In the genomic region with DNA sequence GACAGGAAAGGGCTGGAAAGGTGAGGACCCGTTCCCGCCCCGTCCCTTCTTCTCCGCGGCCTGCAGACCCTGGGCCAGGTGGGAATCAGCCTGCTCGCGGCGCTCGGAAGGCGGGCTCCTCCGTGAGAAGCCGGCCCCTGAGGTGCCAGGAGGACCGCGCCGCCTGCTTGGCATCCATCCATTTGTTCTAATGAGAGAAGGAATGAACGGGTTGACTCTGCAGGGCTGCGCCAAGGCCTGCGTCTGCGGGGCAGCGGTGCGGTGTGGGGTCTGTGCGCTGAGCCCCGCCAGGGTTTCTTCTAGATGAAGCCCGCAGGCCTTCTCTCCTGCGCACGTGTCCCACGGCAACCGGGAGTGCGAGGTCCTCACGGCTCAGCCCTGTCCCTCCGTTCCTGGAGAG, we compare ENCODE assay signal across 19 cellular contexts.
"Had no signal": no experiment of that assay in that cellular context is flagged by ENCODE, and none has a peak within 500 bp of the region (broad histone marks: within the 10 kb centered on the region; RNA-seq: fewer than 3 reads in every experiment).

No MANE protein-coding gene starts in this region.

- H3K4me1 Mint-ChIP-seq: activated CD4-positive, alpha-beta T cell treated with anti-CD3 and anti-CD28 coated beads, Interleukin-2, amount 10 ng/mL, durations not matched to agents 7 days and 5 days; activated naive CD4-positive, alpha-beta T cell treated with anti-CD3 and anti-CD28 coated beads, Interleukin-2, amount 50 U/mL, for 24 hours; naive thymus-derived CD4-positive, alpha-beta T cell had no signal

- H3K4me3 Mint-ChIP-seq: activated CD4-positive, alpha-beta T cell treated with anti-CD3 and anti-CD28 coated beads, Interleukin-2, amount 10 ng/mL, durations not matched to agents 7 days and 5 days; activated naive CD4-positive, alpha-beta T cell treated with anti-CD3 and anti-CD28 coated beads, Interleukin-2, amount 50 U/mL, for 24 hours; naive thymus-derived CD4-positive, alpha-beta T cell; T-helper 1 cell treated with Interleukin-12 subunit alpha and Interleukin-12 subunit beta and Interleukin-4 antibody, amounts not matched to agents 30 μg/mL and 1 μg/mL, for 36 hours had no signal

- H3K4me3 ChIP-seq: hepatocyte, tibial nerve, uterus had no signal

- H3K27me3 ChIP-seq: hepatocyte, tibial nerve, uterus had no signal

- H2AFZ ChIP-seq: hepatocyte had no signal

- H3K36me3 ChIP-seq: tibial nerve, uterus had no signal

- H3K27ac ChIP-seq: uterus had no signal

- DNase-seq: activated CD4-positive, alpha-beta T cell treated with anti-CD3 and anti-CD28 coated beads, Interleukin-2, amount 10 ng/mL, durations not matched to agents 7 days and 5 days; activated gamma-delta T cell; dermis blood vessel endothelial cell; effector memory CD4-positive, alpha-beta T cell; foreskin fibroblast; naive thymus-derived CD4-positive, alpha-beta T cell; occipital lobe; retina; stimulated activated CD4-positive, alpha-beta T cell treated with anti-CD3 and anti-CD28 coated beads, Interleukin-12 subunit alpha, Interleukin-12 subunit beta, amount 100 ng/mL, for 4 hours; stimulated activated CD4-positive, alpha-beta T cell treated with anti-CD3 and anti-CD28 coated beads, Interleukin-2, amount 100 ng/mL, for 24 hours; stimulated activated naive CD8-positive, alpha-beta T cell treated with anti-CD3 and anti-CD28 coated beads, Interleukin-15, Interleukin-2, amounts not matched to agents 100 U/mL and 50 U/mL, for 24 hours; substantia nigra; uterus had no signal

- H3K27me3 Mint-ChIP-seq: activated CD4-positive, alpha-beta T cell treated with anti-CD3 and anti-CD28 coated beads, Interleukin-2, amount 10 ng/mL, durations not matched to agents 7 days and 5 days had no signal

- ATAC-seq: activated CD4-positive, CD25-positive, alpha-beta regulatory T cell treated with anti-CD3 and anti-CD28 coated beads, Interleukin-2, amount 50 U/mL, for 24 hours; left lobe of liver; naive thymus-derived CD4-positive, alpha-beta T cell; stimulated activated naive CD8-positive, alpha-beta T cell treated with anti-CD3 and anti-CD28 coated beads, Interleukin-15, Interleukin-2, amounts not matched to agents 100 U/mL and 50 U/mL, for 24 hours had no signal

- H3K4me2 ChIP-seq: hepatocyte had no signal

- H3K79me2 ChIP-seq: hepatocyte had no signal

- H3K9me3 ChIP-seq: uterus had no signal

- H3K27ac Mint-ChIP-seq: activated CD4-positive, alpha-beta T cell treated with anti-CD3 and anti-CD28 coated beads, Interleukin-2, amount 10 ng/mL, durations not matched to agents 7 days and 5 days; activated naive CD4-positive, alpha-beta T cell treated with anti-CD3 and anti-CD28 coated beads, Interleukin-2, amount 50 U/mL, for 24 hours; naive thymus-derived CD4-positive, alpha-beta T cell; T-helper 1 cell treated with Interleukin-12 subunit alpha and Interleukin-12 subunit beta and Interleukin-4 antibody, amounts not matched to agents 30 μg/mL and 1 μg/mL, for 36 hours had no signal
